In genomic region chr2:46568212-46569009, GRCh38 we compare ENCODE assay signal across 10 cellular contexts. TPM values are rescaled to one million over a fixed set of nuclear protein-coding genes. Genes with fewer than 3 reads are reported as not detected.
DNase-seq lines count a peak whose midpoint lies in the region; ATAC-seq and TF ChIP-seq lines count a peak whose summit lies in the region.
"Had no signal": no experiment of that assay in that cellular context is flagged by ENCODE, and none has a peak within 500 bp of the region (broad histone marks: within the 10 kb centered on the region; RNA-seq: fewer than 3 reads in every experiment).

No MANE protein-coding gene starts in this region.

- 63% methylated on average over 7 of the region's 7 CpGs for WGBS in right cardiac atrium
- WGBS in spleen, 5 donors, result 63 to 76% (median 73%) methylated on average over 7 of the region's 7 CpGs

- H3K27ac ChIP-seq in right cardiac atrium (ENCODE audit: low read length) (peak overlapping the region; percentile 79), spleen (peak overlapping the region; percentile 73 to 92 (median 82))
- H3K27ac ChIP-seq: VCaP had no signal

- no peak overlapping the region for H3K4me3 ChIP-seq in right cardiac atrium (ENCODE audit: low read length)
- H3K4me3 ChIP-seq in spleen, result peak overlapping the region in 1 of 8 donors; percentile 31

- intact Hi-C loops in right cardiac atrium (cut with DNase I), result no loop called here
- intact Hi-C loops in spleen (cut with DNase I; ENCODE audit: low total_unique reads), result no loop called here

- DNase-seq in SK-MEL-5 (ENCODE audit: low read depth, low spot score) (peak; percentile 29), right cardiac atrium (no peak), spleen (no peak), C1 segment of cervical spinal cord (lab: John Stamatoyannopoulos, UW) (no peak), AG08396 (ENCODE audit: low spot score) (no peak)
- DNase-seq in stimulated activated CD4-positive, alpha-beta T cell treated with anti-CD3 and anti-CD28 coated beads, Interleukin-12 subunit alpha, Interleukin-12 subunit beta, amount 100 ng/mL, for 4 hours, result no peak
- DNase-seq: CD8-positive, alpha-beta memory T cell had no signal

- H3K36me3 ChIP-seq in spleen, result peaks cover 0 to 58% (median 0%) of the 10 kb centered on the region in 6 donors

- ATAC-seq in GM19455 (IDR thresholded peaks at IDR 0.05; ENCODE audit: unreplicated experiment) (peak; percentile 7), right cardiac atrium (peak; percentile 23 to 67), HG03469 (IDR thresholded peaks at IDR 0.05; ENCODE audit: unreplicated experiment) (no peak)

- no peak for TF ChIP-seq POLR2A in spleen (IDR thresholded peaks at IDR 0.05)

- no peaks in the 10 kb centered on the region for H3K9me3 ChIP-seq in right cardiac atrium (ENCODE audit: control insufficient read depth, low read length)
- no peaks in the 10 kb centered on the region for H3K9me3 ChIP-seq in spleen

- H3K27me3 ChIP-seq in right cardiac atrium (ENCODE audit: control insufficient read depth, insufficient read depth) (no peaks in the 10 kb centered on the region), spleen (replicated peaks in 1 of 7) (no peaks in the 10 kb centered on the region)

- no peak for TF ChIP-seq CTCF in spleen (IDR thresholded peaks at IDR 0.05 in 8 of 11, conservative IDR thresholded peaks at IDR 0.05 in 3 of 11)

- H3K4me1 ChIP-seq in right cardiac atrium (ENCODE audit: control insufficient read depth, insufficient read depth, low read length), result peaks cover 20% of the 10 kb centered on the region
- peaks cover 47 to 100% (median 89%) of the 10 kb centered on the region in 6 donors for H3K4me1 ChIP-seq in spleen

- in situ Hi-C loops in SK-MEL-5 (cut with HindIII; ENCODE audit: low pct_unique_long_range_greater_than_20kb, low sequenced_read_pairs), result no loop called here

RNA-seq across cellular contexts. Expression of gene ATP6V1E2, which starts 26.0 kb away (rescaled TPM):
- total RNA-seq in SK-MEL-5 (2014; rRNA removed; shearing (Covaris generic)), result 23.6 and 33.0 TPM in 2 replicates
- polyA plus RNA-seq in SK-MEL-5 (2015; cell fraction: cytosol; rRNA removed), result 22.4 and 24.0 TPM in 2 replicates
- 13.3 and 22.4 TPM in 2 replicates for polyA plus RNA-seq in SK-MEL-5 (2015; cell fraction: nucleus; rRNA removed)
- total RNA-seq in right cardiac atrium, result 1 to 10 TPM; 3.4 to 7.0 (median 6.3) TPM
- polyA plus RNA-seq in right cardiac atrium, result 3.5 TPM
- total RNA-seq in spleen, result 1 to 10 TPM; 2.8 to 6.6 (median 4.8) TPM
- 1 to 10 TPM; 2.6 to 5.5 (median 4.7) TPM for polyA plus RNA-seq in spleen

RNA-seq across cellular contexts. Expression of gene RHOQ, which starts 26.1 kb away (rescaled TPM):
- total RNA-seq in SK-MEL-5 (2014; rRNA removed; shearing (Covaris generic)), result 234 and 235 TPM in 2 replicates
- polyA plus RNA-seq in SK-MEL-5 (2015; cell fraction: cytosol; rRNA removed), result 127 and 150 TPM in 2 replicates
- polyA plus RNA-seq in SK-MEL-5 (2015; cell fraction: nucleus; rRNA removed), result 110 and 126 TPM in 2 replicates
- 100 to 1,000 TPM; 144 to 169 (median 162) TPM for total RNA-seq in right cardiac atrium
- 103 TPM for polyA plus RNA-seq in right cardiac atrium
- total RNA-seq in spleen, result 100 to 1,000 TPM in 4 of 7 donors, 10 to 100 TPM in 3; 83.4 to 126 (median 110) TPM
- 10 to 100 TPM; 32.6 to 44.4 (median 33.7) TPM for polyA plus RNA-seq in spleen

RNA-seq across cellular contexts. Expression of gene PIGF, which starts 48.4 kb away (rescaled TPM):
- total RNA-seq in SK-MEL-5 (2014; rRNA removed; shearing (Covaris generic)), result 40.1 and 42.3 TPM in 2 replicates
- polyA plus RNA-seq in SK-MEL-5 (2015; cell fraction: cytosol; rRNA removed), result 30.1 and 33.7 TPM in 2 replicates
- polyA plus RNA-seq in SK-MEL-5 (2015; cell fraction: nucleus; rRNA removed), result 72.1 and 78.4 TPM in 2 replicates
- total RNA-seq in right cardiac atrium (10 to 100 TPM in 3 of 4 donors, 1 to 10 TPM in 1; 9.5 to 14.1 (median 12.2) TPM), spleen (10 to 100 TPM; 14.3 to 29.0 (median 22.2) TPM)
- polyA plus RNA-seq in right cardiac atrium (10.1 TPM), spleen (10 to 100 TPM in 2 of 3 donors, 1 to 10 TPM in 1; 6.5 to 15.1 (median 13.3) TPM)

RNA-seq across cellular contexts. Expression of gene CRIPT, which starts 48.6 kb away (rescaled TPM):
- 29.6 and 32.3 TPM in 2 replicates for total RNA-seq in SK-MEL-5 (2014; rRNA removed; shearing (Covaris generic))
- 17.3 and 18.8 TPM in 2 replicates for polyA plus RNA-seq in SK-MEL-5 (2015; cell fraction: cytosol; rRNA removed)
- 7.6 and 8.4 TPM in 2 replicates for polyA plus RNA-seq in SK-MEL-5 (2015; cell fraction: nucleus; rRNA removed)
- 10 to 100 TPM; 14.2 to 20.1 (median 17.3) TPM for total RNA-seq in right cardiac atrium
- 18.8 TPM for polyA plus RNA-seq in right cardiac atrium
- total RNA-seq in spleen, result 10 to 100 TPM; 11.8 to 17.8 (median 14.9) TPM
- 10 to 100 TPM in 1 of 3 donors, 1 to 10 TPM in 2; 7.1 to 12.0 (median 9.4) TPM for polyA plus RNA-seq in spleen
